16 cellular contexts compared by ENCODE assay signal in genomic region chr6:151269318-151269995, GRCh38. TPM values are rescaled to one million over a fixed set of nuclear protein-coding genes. Genes with fewer than 3 reads are reported as not detected.
DNase-seq lines count a peak whose midpoint lies in the region; ATAC-seq, FAIRE-seq and TF ChIP-seq lines count a peak whose summit lies in the region.
"Had no signal": no experiment of that assay in that cellular context is flagged by ENCODE, and none has a peak within 500 bp of the region (broad histone marks: within the 10 kb centered on the region; RNA-seq: fewer than 3 reads in every experiment).

No MANE protein-coding gene starts in this region.

- H4K20me1 ChIP-seq in GM23248 (ENCODE audit: insufficient read depth) = no peaks in the 10 kb centered on the region

- H2AFZ ChIP-seq in GM23248 = 0 out of 2 replicates have a peak overlapping the region, but pooled peaks have one; percentile 3

- intact Hi-C loops in sigmoid colon (cut with DNase I) (no loop called here), mucosa of descending colon (cut with DNase I, micrococcal nuclease) (no loop called here)

- H3K4me1 ChIP-seq in GM23248 (ENCODE audit: insufficient read depth) = peaks cover 14% of the 10 kb centered on the region
- peaks cover 0 to 62% (median 40%) of the 10 kb centered on the region in 4 donors for H3K4me1 ChIP-seq in sigmoid colon
- H3K4me1 ChIP-seq in mucosa of descending colon (ENCODE audit: low read depth) = no peaks in the 10 kb centered on the region
- H3K4me1 ChIP-seq: spleen had no signal

- TF ChIP-seq POLR2A in sigmoid colon (IDR thresholded peaks at IDR 0.05) (no peak), GM12892 (IDR thresholded peaks at IDR 0.05; ENCODE audit: low read depth, low read length) (no peak)

- no peak for TF ChIP-seq CTCF in fibroblast of villous mesenchyme (IDR thresholded peaks at IDR 0.05; ENCODE audit: insufficient read depth, low read depth, low read length)
- no peak for TF ChIP-seq CTCF in sigmoid colon (IDR thresholded peaks at IDR 0.05)
- no peak for TF ChIP-seq CTCF in mucosa of descending colon (IDR thresholded peaks at IDR 0.05)

- FAIRE-seq in GM12892 (lab: Jason Lieb, UNC) = no peak
- FAIRE-seq: endometrium had no signal

- WGBS in GM23248 (ENCODE audit: low coverage in 1 of 2, low lambda C conversion rate in 2 of 2, missing lambda C conversion rate in 2 of 2), 2 experiments = 26 to 32% methylated on average over 4 of the region's 4 CpGs
- WGBS in sigmoid colon, 2 donors = 73 to 76% methylated on average over 4 of the region's 4 CpGs

- peak overlapping the region; percentile 59 for H3K4me2 ChIP-seq in GM23248 (ENCODE audit: unreplicated experiment)

- ATAC-seq in mucosa of descending colon = no peak
- no peak for ATAC-seq in GM21423 (IDR thresholded peaks at IDR 0.05; ENCODE audit: unreplicated experiment)
- ATAC-seq: activated T-helper 17 cell treated with anti-CD3 and anti-CD28 coated beads, Interleukin-2, amount 50 U/mL, for 72 hours had no signal

- no peaks in the 10 kb centered on the region for H3K9me2 ChIP-seq in GM23248 (ENCODE audit: insufficient read depth)

- in situ Hi-C loops in GM23248 (cut with MboI) = no loop called here

- H3K36me3 ChIP-seq in GM23248 (ENCODE audit: low read depth) = no peaks in the 10 kb centered on the region
- no peaks in the 10 kb centered on the region for H3K36me3 ChIP-seq in sigmoid colon
- no peaks in the 10 kb centered on the region for H3K36me3 ChIP-seq in mucosa of descending colon (ENCODE audit: low read depth)
- H3K36me3 ChIP-seq: spleen, thoracic aorta had no signal

- H3F3A ChIP-seq in GM23248 (ENCODE audit: insufficient read depth) = peaks cover 5% of the 10 kb centered on the region

- TF ChIP-seq EP300 in sigmoid colon (IDR thresholded peaks at IDR 0.05) = no peak

- no peaks in the 10 kb centered on the region for H3K79me2 ChIP-seq in GM23248 (ENCODE audit: insufficient read depth)

- H3K4me3 ChIP-seq in GM23248 (peak overlapping the region; percentile 30; the same call in 1 of the 2 replicates), fibroblast of villous mesenchyme (ENCODE audit: low read depth, low read length) (no peak overlapping the region), sigmoid colon (no peak overlapping the region), mucosa of descending colon (no peak overlapping the region)
- H3K4me3 ChIP-seq: spleen, thoracic aorta had no signal

- H3K9ac ChIP-seq in GM23248 = no peak overlapping the region

- H3K27ac ChIP-seq in GM23248 = peak overlapping the region; percentile 34
- H3K27ac ChIP-seq in sigmoid colon = peak overlapping the region; percentile 12 to 64 (median 50)
- H3K27ac ChIP-seq: RWPE1, thoracic aorta had no signal

- no peaks in the 10 kb centered on the region for H3K9me3 ChIP-seq in GM23248 (ENCODE audit: low read depth)
- H3K9me3 ChIP-seq in sigmoid colon = no peaks in the 10 kb centered on the region
- no peaks in the 10 kb centered on the region for H3K9me3 ChIP-seq in mucosa of descending colon
- H3K9me3 ChIP-seq: spleen, thoracic aorta had no signal

- H3K27me3 ChIP-seq in GM23248 (replicated peaks; ENCODE audit: insufficient read depth) (no peaks in the 10 kb centered on the region), sigmoid colon (no peaks in the 10 kb centered on the region)
- H3K27me3 ChIP-seq: spleen had no signal

- DNase-seq in GM23248 = peak; percentile 83
- DNase-seq in amniotic epithelial cell (ENCODE audit: low read depth) = peak; percentile 72
- peak; percentile 76 for DNase-seq in fibroblast of villous mesenchyme (ENCODE audit: low read depth)
- DNase-seq in sigmoid colon = no peak
- DNase-seq in mucosa of descending colon = no peak
- no peak for DNase-seq in GM12892 (ENCODE audit: insufficient read length)
- DNase-seq in NCI-H146 treated with DMSO at 0.1 percent for 48 hours (lab: John Stamatoyannopoulos, UW; ENCODE audit: unreplicated experiment) = no peak
- DNase-seq: activated CD4-positive, alpha-beta memory T cell treated with anti-CD3 and anti-CD28 coated beads for 36 hours; NCI-H1417; NCI-H524 treated with DMSO at 0.1 percent for 48 hours; spleen had no signal

RNA-seq across cellular contexts. Expression of gene AKAP12, which starts 29.7 kb away (rescaled TPM):
- 15.2 and 15.7 TPM in 2 replicates for total RNA-seq in GM23248 (2014; rRNA removed; shearing (Covaris generic))
- polyA plus RNA-seq in GM23248 (2016; fragmentation: Nextera tagmentation; extraction: Ambion mirVana) (20.4 and 24.6 TPM in 2 replicates), sigmoid colon (10 to 100 TPM in 1 of 3 donors, 1 to 10 TPM in 2; 1.2 to 17.2 (median 9.0) TPM)
- total RNA-seq in fibroblast of villous mesenchyme (99.5 and 123 TPM in 2 replicates), sigmoid colon (100 to 1,000 TPM; 133 to 244 (median 209) TPM), mucosa of descending colon (100 to 1,000 TPM in 1 of 3 donors, 10 to 100 TPM in 1, 1 to 10 TPM in 1; 6.3 to 192 (median 15.3) TPM)
- polyA plus RNA-seq in GM12892 (2012; ENCODE audit: missing spikeins) = 0.04 TPM

Comparison
In these comparisons a context has a peak if more than half of its experiments do, and no peak if none do; other contexts are left out.
1. DNase-seq: peak in GM23248 (single experiment), amniotic epithelial cell (single experiment) and fibroblast of villous mesenchyme (single experiment); none in sigmoid colon (single experiment), mucosa of descending colon (0 of 3), GM12892 (single experiment) and NCI-H146 treated with DMSO at 0.1 percent for 48 hours (single experiment).